In genomic region chr2:73575280-73575679, GRCh38 we compare ENCODE assay signal across 16 cellular contexts.
DNase-seq lines count a peak whose midpoint lies in the region; ATAC-seq lines count a peak whose summit lies in the region.
"Had no signal": no experiment of that assay in that cellular context is flagged by ENCODE, and none has a peak within 500 bp of the region (broad histone marks: within the 10 kb centered on the region; RNA-seq: fewer than 3 reads in every experiment).

No MANE protein-coding gene starts in this region.

- peak; percentile 36 for ATAC-seq in activated CD4-positive, alpha-beta T cell treated with anti-CD3 and anti-CD28 coated beads for 36 hours
- peak; percentile 59 for ATAC-seq in stimulated activated naive CD8-positive, alpha-beta T cell treated with anti-CD3 and anti-CD28 coated beads, Interleukin-15, Interleukin-2, amounts not matched to agents 100 U/mL and 50 U/mL, for 24 hours
- ATAC-seq in stimulated activated naive CD8-positive, alpha-beta T cell treated with anti-CD3 and anti-CD28 coated beads, Interleukin-15, amount 100 ng/mL, for 72 hours = no peak
- ATAC-seq: A549; CD8-positive, alpha-beta T cell had no signal

- peaks cover 12% of the 10 kb centered on the region for H3K4me1 Mint-ChIP-seq in activated CD4-positive, alpha-beta T cell treated with anti-CD3 and anti-CD28 coated beads for 36 hours
- peaks cover 6% of the 10 kb centered on the region for H3K4me1 Mint-ChIP-seq in stimulated activated naive CD8-positive, alpha-beta T cell treated with anti-CD3 and anti-CD28 coated beads, Interleukin-15, amount 100 ng/mL, for 72 hours

- CTCF ChIA-PET in activated CD4-positive, alpha-beta T cell treated with anti-CD3 and anti-CD28 coated beads for 36 hours (lab: Charles Lee) = no interaction called here

- H3K27me3 Mint-ChIP-seq in activated CD4-positive, alpha-beta T cell treated with anti-CD3 and anti-CD28 coated beads for 36 hours = no peaks in the 10 kb centered on the region
- no peaks in the 10 kb centered on the region for H3K27me3 Mint-ChIP-seq in stimulated activated naive CD8-positive, alpha-beta T cell treated with anti-CD3 and anti-CD28 coated beads, Interleukin-15, amount 100 ng/mL, for 72 hours
- H3K27me3 Mint-ChIP-seq: B cell; CD4-positive, alpha-beta T cell had no signal

- POLR2A ChIA-PET in activated CD4-positive, alpha-beta T cell treated with anti-CD3 and anti-CD28 coated beads for 36 hours (lab: Charles Lee) = no interaction called here

- peaks cover 9% of the 10 kb centered on the region for H3K9me3 Mint-ChIP-seq in activated CD4-positive, alpha-beta T cell treated with anti-CD3 and anti-CD28 coated beads for 36 hours (ENCODE audit: low read depth)
- H3K9me3 Mint-ChIP-seq in stimulated activated naive CD8-positive, alpha-beta T cell treated with anti-CD3 and anti-CD28 coated beads, Interleukin-15, amount 100 ng/mL, for 72 hours = peaks cover 10 to 23% of the 10 kb centered on the region in 2 donors

- DNase-seq in activated CD4-positive, alpha-beta T cell treated with anti-CD3 and anti-CD28 coated beads for 36 hours = no peak
- no peak for DNase-seq in activated CD4-positive, alpha-beta T cell treated with anti-CD3 and anti-CD28 coated beads for 48 hours
- no peak for DNase-seq in stimulated activated naive CD8-positive, alpha-beta T cell treated with anti-CD3 and anti-CD28 coated beads, Interleukin-15, Interleukin-2, amounts not matched to agents 100 U/mL and 50 U/mL, for 24 hours
- no peak for DNase-seq in stimulated activated naive CD8-positive, alpha-beta T cell treated with anti-CD3 and anti-CD28 coated beads, Interleukin-15, amount 100 ng/mL, for 72 hours
- DNase-seq in NCI-H526 (lab: John Stamatoyannopoulos, UW) (peak; percentile 89 to 90), amygdala (lab: John Stamatoyannopoulos, UW) (no peak)
- DNase-seq in activated naive CD4-positive, alpha-beta T cell treated with Interleukin-2 at 50 U/mL for 16 hours = no peak
- DNase-seq: AML-193; Caco-2; Calu3; CD4-positive, alpha-beta T cell; CD8-positive, alpha-beta T cell; DMS79 treated with DMSO at 0.1 percent for 48 hours; GF-D8 had no signal

- peaks cover 27% of the 10 kb centered on the region for H3K36me3 Mint-ChIP-seq in activated CD4-positive, alpha-beta T cell treated with anti-CD3 and anti-CD28 coated beads for 36 hours (ENCODE audit: low read depth)

- intact Hi-C loops in activated CD4-positive, alpha-beta T cell treated with anti-CD3 and anti-CD28 coated beads for 36 hours (cut with DNase I, micrococcal nuclease) = no loop called here

- no peak overlapping the region for H3K27ac Mint-ChIP-seq in activated CD4-positive, alpha-beta T cell treated with anti-CD3 and anti-CD28 coated beads for 36 hours
- H3K27ac Mint-ChIP-seq in stimulated activated naive CD8-positive, alpha-beta T cell treated with anti-CD3 and anti-CD28 coated beads, Interleukin-15, amount 100 ng/mL, for 72 hours = peak overlapping the region in 1 of 2 donors; percentile 79
- H3K27ac Mint-ChIP-seq: B cell; CD4-positive, alpha-beta T cell; CD8-positive, alpha-beta T cell had no signal

- H3K4me3 Mint-ChIP-seq in activated CD4-positive, alpha-beta T cell treated with anti-CD3 and anti-CD28 coated beads for 36 hours = no peak overlapping the region
- H3K4me3 Mint-ChIP-seq in stimulated activated naive CD8-positive, alpha-beta T cell treated with anti-CD3 and anti-CD28 coated beads, Interleukin-15, amount 100 ng/mL, for 72 hours = no peak overlapping the region
- H3K4me3 Mint-ChIP-seq: B cell; CD4-positive, alpha-beta T cell; CD8-positive, alpha-beta T cell had no signal

Comparison
In these comparisons a context has a peak if more than half of its experiments do, and no peak if none do; other contexts are left out.
1. DNase-seq: peak in NCI-H526 (2 of 2); none in activated CD4-positive, alpha-beta T cell treated with anti-CD3 and anti-CD28 coated beads for 36 hours (single experiment), activated CD4-positive, alpha-beta T cell treated with anti-CD3 and anti-CD28 coated beads for 48 hours (single experiment), stimulated activated naive CD8-positive, alpha-beta T cell treated with anti-CD3 and anti-CD28 coated beads, Interleukin-15, Interleukin-2, amounts not matched to agents 100 U/mL and 50 U/mL, for 24 hours (single experiment), stimulated activated naive CD8-positive, alpha-beta T cell treated with anti-CD3 and anti-CD28 coated beads, Interleukin-15, amount 100 ng/mL, for 72 hours (0 of 2), activated naive CD4-positive, alpha-beta T cell treated with Interleukin-2 at 50 U/mL for 16 hours (single experiment) and amygdala (0 of 56).